18 cellular contexts compared by ENCODE assay signal in genomic region chr11:23711981-23712380, GRCh38.
A peak's percentile ranks its signal among the peaks of the same experiment; 100 is the strongest.
DNase-seq lines count a peak whose midpoint lies in the region; ATAC-seq, FAIRE-seq and TF ChIP-seq lines count a peak whose summit lies in the region.
"Had no signal": no experiment of that assay in that cellular context is flagged by ENCODE, and none has a peak within 500 bp of the region (broad histone marks: within the 10 kb centered on the region; RNA-seq: fewer than 3 reads in every experiment).

No MANE protein-coding gene starts in this region.

- peaks cover 2% of the 10 kb centered on the region for H3K9me3 Mint-ChIP-seq in astrocyte (ENCODE audit: unreplicated experiment)
- H3K9me3 Mint-ChIP-seq in activated naive CD8-positive, alpha-beta T cell treated with anti-CD3 and anti-CD28 coated beads, Interleukin-2, amount 50 U/mL, for 24 hours, result peaks cover 10% of the 10 kb centered on the region

- H2BK5ac ChIP-seq in mesendoderm (ENCODE audit: low read length), result no peak overlapping the region

- H3K27ac ChIP-seq in DND-41 (ENCODE audit: low read length) (peak overlapping the region; percentile 24), astrocyte (ENCODE audit: low read depth, low read length) (no peak overlapping the region), mesendoderm (ENCODE audit: low read depth, low read length) (no peak overlapping the region), caudate nucleus (ENCODE audit: low read depth, low read length) (no peak overlapping the region)
- H3K27ac ChIP-seq: A549 had no signal

- peak; percentile 82 for ATAC-seq in DND-41 (ENCODE audit: insufficient read depth, low read depth)
- ATAC-seq in activated naive CD8-positive, alpha-beta T cell treated with anti-CD3 and anti-CD28 coated beads, Interleukin-2, amount 50 U/mL, for 24 hours, result no peak
- ATAC-seq: A549, K562 had no signal

- no peak overlapping the region; the same call in 1 of the 2 replicates for H3K9ac ChIP-seq in DND-41 (ENCODE audit: low read depth, low read length)
- no peak overlapping the region for H3K9ac ChIP-seq in astrocyte (ENCODE audit: low read length)
- no peak overlapping the region for H3K9ac ChIP-seq in mesendoderm (ENCODE audit: low read length)

- H3K79me1 ChIP-seq in mesendoderm (ENCODE audit: low read length), result no peaks in the 10 kb centered on the region

- H3K36me3 ChIP-seq in DND-41 (ENCODE audit: insufficient read depth, low read length) (no peaks in the 10 kb centered on the region), astrocyte (ENCODE audit: insufficient read depth, low read length) (no peaks in the 10 kb centered on the region), mesendoderm (ENCODE audit: control insufficient read depth, insufficient read depth, low read length) (no peaks in the 10 kb centered on the region)

- peaks cover 4% of the 10 kb centered on the region for H3K9me3 ChIP-seq in DND-41 (ENCODE audit: insufficient read depth, low read length, severe bottlenecking)
- peaks cover 3% of the 10 kb centered on the region for H3K9me3 ChIP-seq in astrocyte (ENCODE audit: insufficient read depth, low read depth, low read length)
- H3K9me3 ChIP-seq: A549 had no signal

- peak overlapping the region; percentile 24; the same call in 1 of the 2 replicates for H3K4me2 ChIP-seq in DND-41 (ENCODE audit: insufficient read depth, low read length)
- no peak overlapping the region for H3K4me2 ChIP-seq in astrocyte (ENCODE audit: low read length)
- no peak overlapping the region for H3K4me2 ChIP-seq in mesendoderm (ENCODE audit: low read length)
- H3K4me2 ChIP-seq: A549 had no signal

- H3K27me3 ChIP-seq in DND-41 (ENCODE audit: insufficient read depth, low read length, poor library complexity), result no peaks in the 10 kb centered on the region
- no peaks in the 10 kb centered on the region for H3K27me3 ChIP-seq in astrocyte (ENCODE audit: insufficient read depth, low read length)
- no peaks in the 10 kb centered on the region for H3K27me3 ChIP-seq in mesendoderm (ENCODE audit: insufficient read depth, low read length, poor library complexity)

- no peak for FAIRE-seq in astrocyte (lab: Jason Lieb, UNC)
- FAIRE-seq: A549, HTR-8/SVneo, K562 had no signal

- no peak overlapping the region for H2BK120ac ChIP-seq in mesendoderm (ENCODE audit: low read depth, low read length)

- no peak for TF ChIP-seq CTCF in DND-41 (IDR thresholded peaks at IDR 0.05; ENCODE audit: borderline replicate concordance, extremely low read depth, low read length, poor library complexity, severe bottlenecking)
- no peak for TF ChIP-seq CTCF in astrocyte (IDR thresholded peaks at IDR 0.05; ENCODE audit: insufficient read depth, low read depth, low read length)
- TF ChIP-seq CTCF in GM10266 (IDR thresholded peaks at IDR 0.05; ENCODE audit: control insufficient read depth, insufficient read depth, low read depth, missing control alignments), result no peak

- peaks cover 1% of the 10 kb centered on the region for H3K4me1 Mint-ChIP-seq in astrocyte (ENCODE audit: low read depth, unreplicated experiment)
- H3K4me1 Mint-ChIP-seq in activated naive CD8-positive, alpha-beta T cell treated with anti-CD3 and anti-CD28 coated beads, Interleukin-2, amount 50 U/mL, for 24 hours, result no peaks in the 10 kb centered on the region
- H3K4me1 Mint-ChIP-seq: CD14-positive monocyte had no signal

- H3K4me1 ChIP-seq in DND-41 (ENCODE audit: insufficient read depth, low read length) (peaks cover 7% of the 10 kb centered on the region; the same call in 1 of the 2 replicates), astrocyte (ENCODE audit: insufficient read depth, low read length) (no peaks in the 10 kb centered on the region), mesendoderm (ENCODE audit: control insufficient read depth, low read depth, low read length) (no peaks in the 10 kb centered on the region)
- H3K4me1 ChIP-seq: A549 had no signal

- no peak overlapping the region for H3K4me3 Mint-ChIP-seq in astrocyte (ENCODE audit: unreplicated experiment)
- H3K4me3 Mint-ChIP-seq in activated naive CD8-positive, alpha-beta T cell treated with anti-CD3 and anti-CD28 coated beads, Interleukin-2, amount 50 U/mL, for 24 hours, result no peak overlapping the region
- H3K4me3 Mint-ChIP-seq: CD14-positive monocyte; CD8-positive, alpha-beta memory T cell; H9 had no signal

- no peak overlapping the region for H3K18ac ChIP-seq in mesendoderm (ENCODE audit: low read length)

- H3K36me3 Mint-ChIP-seq in astrocyte (ENCODE audit: low read depth, unreplicated experiment), result no peaks in the 10 kb centered on the region
- no peaks in the 10 kb centered on the region for H3K36me3 Mint-ChIP-seq in activated naive CD8-positive, alpha-beta T cell treated with anti-CD3 and anti-CD28 coated beads, Interleukin-2, amount 50 U/mL, for 24 hours (ENCODE audit: low read depth)
- H3K36me3 Mint-ChIP-seq: CD14-positive monocyte had no signal

- H3K4ac ChIP-seq in mesendoderm (ENCODE audit: low read depth, low read length), result no peak overlapping the region

- no peak overlapping the region for H4K8ac ChIP-seq in mesendoderm (ENCODE audit: low read depth, low read length)

- H3K27ac Mint-ChIP-seq in astrocyte (ENCODE audit: unreplicated experiment), result no peak overlapping the region
- H3K27ac Mint-ChIP-seq in activated naive CD8-positive, alpha-beta T cell treated with anti-CD3 and anti-CD28 coated beads, Interleukin-2, amount 50 U/mL, for 24 hours, result no peak overlapping the region
- H3K27ac Mint-ChIP-seq: CD8-positive, alpha-beta memory T cell had no signal

- H4K5ac ChIP-seq in mesendoderm (ENCODE audit: low read length), result no peak overlapping the region

- no peak overlapping the region for H3K56ac ChIP-seq in mesendoderm (ENCODE audit: low read length)

- no peak overlapping the region for H3K23ac ChIP-seq in mesendoderm (ENCODE audit: low read length)

- H3K4me3 ChIP-seq in DND-41 (ENCODE audit: low read depth in 1 of 2, low read length in 2 of 2) (peak overlapping the region in 1 of 2 experiments; percentile 26; a peak in 1 of 4 replicates), astrocyte (ENCODE audit: insufficient read depth, low read depth, low read length) (no peak overlapping the region), mesendoderm (ENCODE audit: low read length) (no peak overlapping the region)
- H3K4me3 ChIP-seq: A549, K562 had no signal

- DNase-seq in DND-41, result peak; percentile 50
- peak; percentile 18 for DNase-seq in M059J (ENCODE audit: low read depth)
- no peak for DNase-seq in astrocyte (ENCODE audit: low read depth)
- peak; percentile 74 for DNase-seq in mesendoderm
- DNase-seq in activated naive CD8-positive, alpha-beta T cell treated with anti-CD3 and anti-CD28 coated beads, Interleukin-2, amount 50 U/mL, for 24 hours, result no peak
- no peak for DNase-seq in caudate nucleus (lab: John Stamatoyannopoulos, UW)
- DNase-seq in GM10266 (ENCODE audit: extremely low spot score), result no peak
- no peak for DNase-seq in NOMO-1 treated with dmso at 0.1 percent for 144 hours (lab: John Stamatoyannopoulos, UW; ENCODE audit: unreplicated experiment)
- DNase-seq: CD8-positive, alpha-beta memory T cell; DMS79 treated with DMSO at 0.1 percent for 48 hours; GF-D8; GOT3; H9; Karpas-422 had no signal

- H4K20me1 ChIP-seq in DND-41 (ENCODE audit: insufficient read depth, low read length) (no peaks in the 10 kb centered on the region), astrocyte (ENCODE audit: insufficient read depth, low read length) (no peaks in the 10 kb centered on the region)

- no peaks in the 10 kb centered on the region for H3K27me3 Mint-ChIP-seq in astrocyte (ENCODE audit: low read depth, unreplicated experiment)
- no peaks in the 10 kb centered on the region for H3K27me3 Mint-ChIP-seq in activated naive CD8-positive, alpha-beta T cell treated with anti-CD3 and anti-CD28 coated beads, Interleukin-2, amount 50 U/mL, for 24 hours
- H3K27me3 Mint-ChIP-seq: CD8-positive, alpha-beta memory T cell had no signal

- H3K79me2 ChIP-seq in DND-41 (ENCODE audit: insufficient read depth, low read length) (peaks cover 21% of the 10 kb centered on the region), astrocyte (ENCODE audit: insufficient read depth, low read length) (no peaks in the 10 kb centered on the region), mesendoderm (ENCODE audit: control insufficient read depth, insufficient read depth, low read length) (no peaks in the 10 kb centered on the region)

- H2AFZ ChIP-seq in DND-41 (ENCODE audit: low read depth, low read length) (no peak overlapping the region), astrocyte (ENCODE audit: low read depth, low read length) (peak overlapping the region; percentile 10)

- no peak overlapping the region for H2BK15ac ChIP-seq in mesendoderm (replicated peaks; ENCODE audit: low read depth)

- WGBS in mesendoderm (ENCODE audit: extremely low coverage, insufficient coverage, low lambda C conversion rate), result no CpG with 5 or more reads among the region's 1 CpG

- H2AK5ac ChIP-seq in mesendoderm (ENCODE audit: low read length), result no peak overlapping the region

Comparison
In these comparisons a context has a peak if more than half of its experiments do, and no peak if none do; other contexts are left out.
1. DNase-seq: peak in DND-41 (single experiment), M059J (single experiment) and mesendoderm (single experiment); none in astrocyte (single experiment), activated naive CD8-positive, alpha-beta T cell treated with anti-CD3 and anti-CD28 coated beads, Interleukin-2, amount 50 U/mL, for 24 hours (single experiment), caudate nucleus (0 of 61), GM10266 (single experiment) and NOMO-1 treated with dmso at 0.1 percent for 144 hours (single experiment).